ENCODE assay signal across 22 cellular contexts in genomic region chr15:60552224-60552623, GRCh38.
A peak's percentile ranks its signal among the peaks of the same experiment; 100 is the strongest.
DNase-seq lines count a peak whose midpoint lies in the region; ATAC-seq, FAIRE-seq and TF ChIP-seq lines count a peak whose summit lies in the region.
"Had no signal": no experiment of that assay in that cellular context is flagged by ENCODE, and none has a peak within 500 bp of the region (broad histone marks: within the 10 kb centered on the region; RNA-seq: fewer than 3 reads in every experiment).

No MANE protein-coding gene starts in this region.

- CTCF ChIA-PET in CD4-positive, alpha-beta memory T cell (lab: Charles Lee; ENCODE audit: partially characterized antibody), result interaction anchor here (0.8 to 7.2 kb wide), 12 partner anchors 11 to 380 kb away, joined by 3 to 53 read pairs (median 10); no protein-coding TSS in a partner anchor
- CTCF ChIA-PET in Calu3 (lab: Charles Lee), result interaction anchor here (1.1 to 2.2 kb wide), 3 partner anchors 32 to 380 kb away, joined by 3 to 11 read pairs (median 10); no protein-coding TSS in a partner anchor

- H3K27ac Mint-ChIP-seq in CD4-positive, alpha-beta memory T cell, result peak overlapping the region; percentile 92 to 99 (median 98)
- H3K27ac Mint-ChIP-seq in Calu3 (ENCODE audit: unreplicated experiment), result peak overlapping the region; percentile 23
- peak overlapping the region; percentile 15 for H3K27ac Mint-ChIP-seq in activated T-helper 2 cell treated with anti-CD3 and anti-CD28 coated beads, Interferon-gamma antibody, Interleukin-2, Interleukin-4, amounts not matched to agents 10 μg/mL and 5 μg/mL and 100 μg/mL, durations not matched to agents 14 hours and 24 hours and 36 hours
- H3K27ac Mint-ChIP-seq in natural killer cell, result peak overlapping the region; percentile 93 to 95

- TF ChIP-seq POLR2A in GM12891 (IDR thresholded peaks at IDR 0.05; ENCODE audit: low read depth, low read length), result no peak

- FAIRE-seq in GM19239 (lab: Jason Lieb, UNC) (no peak), GM12891 (lab: Jason Lieb, UNC) (no peak)
- FAIRE-seq: TTC549 had no signal

- no peaks in the 10 kb centered on the region for H3K27me3 ChIP-seq in CD4-positive, alpha-beta memory T cell (ENCODE audit: insufficient read depth, low read length)

- H3K9me3 ChIP-seq in CD4-positive, alpha-beta memory T cell (ENCODE audit: control insufficient read depth in 1 of 2, low read length in 2 of 2), result no peaks in the 10 kb centered on the region
- H3K9me3 ChIP-seq: thoracic aorta had no signal

- H3K9me3 Mint-ChIP-seq in CD4-positive, alpha-beta memory T cell, result peaks cover 0 to 7% (median 2%) of the 10 kb centered on the region in 8 donors
- H3K9me3 Mint-ChIP-seq in Calu3 (ENCODE audit: low read depth, unreplicated experiment), result peaks cover 3% of the 10 kb centered on the region
- peaks cover 14% of the 10 kb centered on the region for H3K9me3 Mint-ChIP-seq in activated T-helper 2 cell treated with anti-CD3 and anti-CD28 coated beads, Interferon-gamma antibody, Interleukin-2, Interleukin-4, amounts not matched to agents 10 μg/mL and 5 μg/mL and 100 μg/mL, durations not matched to agents 14 hours and 24 hours and 36 hours
- peaks cover 0 to 4% of the 10 kb centered on the region in 2 donors for H3K9me3 Mint-ChIP-seq in natural killer cell
- H3K9me3 Mint-ChIP-seq: neural crest cell had no signal

- POLR2A ChIA-PET in CD4-positive, alpha-beta memory T cell (lab: Charles Lee; ENCODE audit: partially characterized antibody), result interaction anchor here (1.2 to 10.6 kb wide), 6 partner anchors 12 to 40 kb away, joined by 3 to 381 read pairs (median 13); no protein-coding TSS in a partner anchor

- intact Hi-C loops in CD4-positive, alpha-beta memory T cell (cut with micrococcal nuclease), result loop anchor here (2.0 kb wide), 1 partner anchor 19 kb away; no protein-coding TSS in a partner anchor
- intact Hi-C loops in Calu3 (cut with micrococcal nuclease; ENCODE audit: unreplicated experiment), result no loop called here
- intact Hi-C loops in activated T-helper 2 cell treated with anti-CD3 and anti-CD28 coated beads, Interferon-gamma antibody, Interleukin-2, Interleukin-4, amounts not matched to agents 10 μg/mL and 5 μg/mL and 100 μg/mL, durations not matched to agents 14 hours and 24 hours and 36 hours (cut with micrococcal nuclease), result loop anchor here (5.0 kb wide), 1 partner anchor 45 kb away; no protein-coding TSS in a partner anchor
- intact Hi-C loops in natural killer cell (cut with micrococcal nuclease), result loop anchor here (2.0 kb wide), 1 partner anchor 17 kb away; no protein-coding TSS in a partner anchor

- peaks cover 36 to 63% of the 10 kb centered on the region in 2 donors for H3K36me3 Mint-ChIP-seq in CD4-positive, alpha-beta memory T cell
- H3K36me3 Mint-ChIP-seq in Calu3 (ENCODE audit: insufficient read depth, unreplicated experiment) (no peaks in the 10 kb centered on the region), natural killer cell (no peaks in the 10 kb centered on the region)
- H3K36me3 Mint-ChIP-seq in activated T-helper 2 cell treated with anti-CD3 and anti-CD28 coated beads, Interferon-gamma antibody, Interleukin-2, Interleukin-4, amounts not matched to agents 10 μg/mL and 5 μg/mL and 100 μg/mL, durations not matched to agents 14 hours and 24 hours and 36 hours (ENCODE audit: low read depth), result peaks cover 46% of the 10 kb centered on the region

- peak overlapping the region; percentile 68 for H3K27ac ChIP-seq in CD4-positive, alpha-beta memory T cell (ENCODE audit: low read depth, low read length)
- H3K27ac ChIP-seq: left ventricle myocardium inferior, thoracic aorta had no signal

- no peaks in the 10 kb centered on the region for H3K27me3 Mint-ChIP-seq in CD4-positive, alpha-beta memory T cell
- no peaks in the 10 kb centered on the region for H3K27me3 Mint-ChIP-seq in Calu3 (ENCODE audit: unreplicated experiment)
- peaks cover 3% of the 10 kb centered on the region for H3K27me3 Mint-ChIP-seq in activated T-helper 2 cell treated with anti-CD3 and anti-CD28 coated beads, Interferon-gamma antibody, Interleukin-2, Interleukin-4, amounts not matched to agents 10 μg/mL and 5 μg/mL and 100 μg/mL, durations not matched to agents 14 hours and 24 hours and 36 hours (ENCODE audit: low read depth)
- no peaks in the 10 kb centered on the region for H3K27me3 Mint-ChIP-seq in natural killer cell (ENCODE audit: low read depth in 2 of 2)

- H3K4me1 Mint-ChIP-seq in CD4-positive, alpha-beta memory T cell, result peaks cover 81 to 100% (median 89%) of the 10 kb centered on the region in 4 donors
- H3K4me1 Mint-ChIP-seq in Calu3 (ENCODE audit: low read depth, unreplicated experiment) (peaks cover 22% of the 10 kb centered on the region), natural killer cell (peaks cover 96 to 97% of the 10 kb centered on the region in 2 donors)
- H3K4me1 Mint-ChIP-seq in activated T-helper 2 cell treated with anti-CD3 and anti-CD28 coated beads, Interferon-gamma antibody, Interleukin-2, Interleukin-4, amounts not matched to agents 10 μg/mL and 5 μg/mL and 100 μg/mL, durations not matched to agents 14 hours and 24 hours and 36 hours (ENCODE audit: low read depth), result peaks cover 67% of the 10 kb centered on the region
- H3K4me1 Mint-ChIP-seq: neural crest cell had no signal

- BruUV-seq in Calu3 (replicated peaks; lab: Mats Ljungman, UMichigan), result no TSS peak

- H3K4me1 ChIP-seq in CD4-positive, alpha-beta memory T cell (ENCODE audit: insufficient read depth, low read length), result peaks cover 100% of the 10 kb centered on the region

- H3K36me3 ChIP-seq in CD4-positive, alpha-beta memory T cell (ENCODE audit: insufficient read depth, low read length), result no peaks in the 10 kb centered on the region
- H3K36me3 ChIP-seq: left ventricle myocardium inferior, thoracic aorta had no signal

- TF ChIP-seq CTCF in Calu3 (IDR thresholded peaks at IDR 0.05; ENCODE audit: unreplicated experiment) (no peak), natural killer cell (IDR thresholded peaks at IDR 0.05) (no peak)

- peak overlapping the region in 1 of 2 donors; percentile 17 for H3K4me3 ChIP-seq in CD4-positive, alpha-beta memory T cell (ENCODE audit: low read length in 2 of 2)
- H3K4me3 ChIP-seq: left ventricle myocardium inferior, thoracic aorta had no signal

- ATAC-seq in natural killer cell (no peak), GM18498 (IDR thresholded peaks at IDR 0.05; ENCODE audit: unreplicated experiment) (no peak)

- peak overlapping the region; percentile 26 to 87 (median 78) for H3K4me3 Mint-ChIP-seq in CD4-positive, alpha-beta memory T cell
- H3K4me3 Mint-ChIP-seq in Calu3 (ENCODE audit: low read depth, unreplicated experiment), result peak overlapping the region; percentile 31
- no peak overlapping the region for H3K4me3 Mint-ChIP-seq in activated T-helper 2 cell treated with anti-CD3 and anti-CD28 coated beads, Interferon-gamma antibody, Interleukin-2, Interleukin-4, amounts not matched to agents 10 μg/mL and 5 μg/mL and 100 μg/mL, durations not matched to agents 14 hours and 24 hours and 36 hours (ENCODE audit: low read depth)
- H3K4me3 Mint-ChIP-seq in natural killer cell, result peak overlapping the region; percentile 82
- H3K4me3 Mint-ChIP-seq: neural crest cell had no signal

- no peak for DNase-seq in CD4-positive, alpha-beta memory T cell
- DNase-seq in Calu3, result peak; percentile 24
- DNase-seq in activated T-helper 2 cell treated with anti-CD3 and anti-CD28 coated beads, Interferon-gamma antibody, Interleukin-2, Interleukin-4, amounts not matched to agents 10 μg/mL and 5 μg/mL and 100 μg/mL, durations not matched to agents 14 hours and 24 hours and 36 hours (ENCODE audit: low spot score), result no peak
- no peak for DNase-seq in natural killer cell
- no peak for DNase-seq in GM19239 (ENCODE audit: insufficient read length, low spot score)
- DNase-seq in GM12891 (ENCODE audit: insufficient read length, low spot score), result no peak
- DNase-seq: activated CD4-positive, alpha-beta T cell treated with anti-CD3 and anti-CD28 coated beads for 1 hour; activated CD8-positive, alpha-beta memory T cell treated with anti-CD3 and anti-CD28 coated beads, Interleukin-2, amount 50 U/mL, for 48 hours; activated naive CD4-positive, alpha-beta T cell; DND-41; erythroblast; foreskin melanocyte; hippocampal formation; left ventricle myocardium inferior; midbrain; NCI-H1105 treated with DMSO at 0.1 percent for 48 hours; NCI-H2029 treated with DMSO at 0.1 percent for 48 hours; NCI-H748 treated with DMSO at 0.1 percent for 48 hours had no signal

TF ChIP-seq in GM12891, 5 proteins besides CTCF, POLR2A, EP300 and RAD21:
- TF ChIP-seq PAX5 (IDR thresholded peaks at IDR 0.05; ENCODE audit: insufficient read depth, low read length, severe bottlenecking), result no peak
- no peak for TF ChIP-seq TAF1 (IDR thresholded peaks at IDR 0.05; ENCODE audit: low read depth, low read length)
- no peak for TF ChIP-seq POU2F2 (IDR thresholded peaks at IDR 0.05; ENCODE audit: low read depth, low read length)
- no peak for TF ChIP-seq SPI1 (IDR thresholded peaks at IDR 0.05; ENCODE audit: low read depth, low read length)
- no peak for TF ChIP-seq POLR2AphosphoS5 (IDR thresholded peaks at IDR 0.05; ENCODE audit: low read depth, low read length)

Comparison
In these comparisons a context has a peak if more than half of its experiments do, and no peak if none do; other contexts are left out.
1. H3K27ac Mint-ChIP-seq: peak in every context shown above with its lines; median percentile 98 in CD4-positive, alpha-beta memory T cell; 94 in natural killer cell; 23 in Calu3; 15 in activated T-helper 2 cell treated with anti-CD3 and anti-CD28 coated beads, Interferon-gamma antibody, Interleukin-2, Interleukin-4, amounts not matched to agents 10 μg/mL and 5 μg/mL and 100 μg/mL, durations not matched to agents 14 hours and 24 hours and 36 hours.